In genomic region chr2:128619471-128620325, GRCh38 we compare ENCODE assay signal across 18 cellular contexts.
"Had no signal": no experiment of that assay in that cellular context is flagged by ENCODE, and none has a peak within 500 bp of the region (broad histone marks: within the 10 kb centered on the region; RNA-seq: fewer than 3 reads in every experiment).

No MANE protein-coding gene starts in this region.

- H3K27ac Mint-ChIP-seq: nephron; stimulated activated effector memory CD8-positive, alpha-beta T cell treated with anti-CD3 and anti-CD28 coated beads, Interleukin-12 subunit alpha, Interleukin-12 subunit beta, amount 100 ng/mL, for 72 hours; type B pancreatic cell had no signal

- H3K27me3 Mint-ChIP-seq: naive B cell, type B pancreatic cell had no signal

- DNase-seq: dermis blood vessel endothelial cell; esophagus squamous epithelium; foreskin fibroblast; mesenchymal stem cell; midbrain; naive B cell; small intestine; stimulated activated CD4-positive, alpha-beta T cell treated with anti-CD3 and anti-CD28 coated beads, Interleukin-4, amount 100 ng/mL, for 1 hour; stimulated activated CD8-positive, alpha-beta memory T cell treated with anti-CD3 and anti-CD28 coated beads, Interleukin-4, amount 100 ng/mL, for 48 hours; stimulated activated naive CD8-positive, alpha-beta T cell treated with anti-CD3 and anti-CD28 coated beads, Interleukin-15, Interleukin-2, amounts not matched to agents 100 U/mL and 50 U/mL, for 24 hours; thyroid gland; uterus had no signal

- H3K9me3 Mint-ChIP-seq: stimulated activated effector memory CD8-positive, alpha-beta T cell treated with anti-CD3 and anti-CD28 coated beads, Interleukin-12 subunit alpha, Interleukin-12 subunit beta, amount 100 ng/mL, for 72 hours; type B pancreatic cell had no signal

- H3K4me1 Mint-ChIP-seq: naive B cell had no signal

- ATAC-seq: gastroesophageal sphincter; stimulated activated effector memory CD8-positive, alpha-beta T cell treated with anti-CD3 and anti-CD28 coated beads, Interleukin-12 subunit alpha, Interleukin-12 subunit beta, amount 100 ng/mL, for 72 hours; stimulated activated naive CD8-positive, alpha-beta T cell treated with anti-CD3 and anti-CD28 coated beads, Interleukin-15, Interleukin-2, amounts not matched to agents 100 U/mL and 50 U/mL, for 24 hours had no signal

- H3K27ac ChIP-seq: esophagus squamous epithelium, gastroesophageal sphincter, suprapubic skin, thyroid gland, uterus had no signal

- H3K4me3 Mint-ChIP-seq: naive B cell; nephron; stimulated activated effector memory CD8-positive, alpha-beta T cell treated with anti-CD3 and anti-CD28 coated beads, Interleukin-12 subunit alpha, Interleukin-12 subunit beta, amount 100 ng/mL, for 72 hours; type B pancreatic cell had no signal

- H3K36me3 Mint-ChIP-seq: naive B cell; stimulated activated effector memory CD8-positive, alpha-beta T cell treated with anti-CD3 and anti-CD28 coated beads, Interleukin-12 subunit alpha, Interleukin-12 subunit beta, amount 100 ng/mL, for 72 hours had no signal

- H3K4me3 ChIP-seq: esophagus squamous epithelium, gastroesophageal sphincter, lung, suprapubic skin, thyroid gland, uterus had no signal

- H3K27me3 ChIP-seq: esophagus squamous epithelium, gastroesophageal sphincter, suprapubic skin, thyroid gland, uterus had no signal

- H3K4me1 ChIP-seq: esophagus squamous epithelium, gastroesophageal sphincter, thyroid gland, uterus had no signal

- H3K36me3 ChIP-seq: esophagus squamous epithelium, gastroesophageal sphincter, suprapubic skin, thyroid gland, uterus had no signal

- H3K9me3 ChIP-seq: esophagus squamous epithelium, gastroesophageal sphincter, suprapubic skin, thyroid gland, uterus had no signal
